ENCODE assay signal across 31 cellular contexts in the genomic region with DNA sequence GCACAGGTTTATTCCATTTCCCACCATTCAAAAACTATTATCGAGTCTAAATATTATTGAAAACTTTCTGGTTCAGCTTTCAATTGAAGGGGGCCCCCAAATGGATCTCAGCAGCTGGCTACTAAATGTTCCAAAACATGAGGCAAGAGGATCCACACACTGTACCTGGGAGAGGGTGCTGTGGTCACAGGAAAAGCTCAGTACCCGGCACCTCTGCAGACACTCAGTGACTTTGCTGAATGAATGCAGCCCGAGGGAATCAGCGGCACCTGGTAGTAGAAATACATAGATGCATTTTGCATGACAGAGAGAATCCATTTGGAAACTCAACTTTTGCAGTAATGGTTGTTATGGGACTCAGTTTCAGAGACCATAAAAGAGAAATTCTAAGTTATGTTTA.
"Had no signal": no experiment of that assay in that cellular context is flagged by ENCODE, and none has a peak within 500 bp of the region (broad histone marks: within the 10 kb centered on the region; RNA-seq: fewer than 3 reads in every experiment).

No MANE protein-coding gene starts in this region.

- H3K27ac ChIP-seq: adrenal gland, body of pancreas, brain microvascular endothelial cell, breast epithelium had no signal

- H3K36me3 ChIP-seq: adrenal gland, brain microvascular endothelial cell, breast epithelium had no signal

- H3K27me3 ChIP-seq: adrenal gland, body of pancreas, brain microvascular endothelial cell, breast epithelium had no signal

- H3K4me1 ChIP-seq: adrenal gland, body of pancreas, breast epithelium had no signal

- ATAC-seq: activated CD8-positive, alpha-beta T cell treated with anti-CD3 and anti-CD28 coated beads for 36 hours; activated naive CD4-positive, alpha-beta T cell treated with anti-CD3 and anti-CD28 coated beads, Interleukin-2, amount 50 U/mL, for 72 hours; activated T-cell treated with anti-CD3 and anti-CD28 coated beads, Interleukin-2, amount 50 U/mL, for 4 hours; activated T-cell treated with anti-CD3 and anti-CD28 coated beads, Interleukin-2, amount 50 U/mL, for 72 hours; activated T-helper 17 cell treated with anti-CD3 and anti-CD28 coated beads, Interleukin-2, amount 50 U/mL, for 72 hours; body of pancreas had no signal

- H3K4me3 ChIP-seq: adrenal gland, body of pancreas, breast epithelium had no signal

- H3K9me3 ChIP-seq: adrenal gland had no signal

- DNase-seq: activated B cell treated with CpG ODN at 0.5 μM for 24 hours; activated CD4-positive, alpha-beta memory T cell treated with anti-CD3 and anti-CD28 coated beads for 36 hours; activated CD4-positive, alpha-beta T cell treated with anti-CD3 and anti-CD28 coated beads for 4 hours; activated CD4-positive, alpha-beta T cell treated with anti-CD3 and anti-CD28 coated beads, Interleukin-2, amount 10 ng/mL, durations not matched to agents 24 days and 14 days; activated CD4-positive, alpha-beta T cell treated with anti-CD3 and anti-CD28 coated beads, Interleukin-2, amount 50 U/mL, for 1 hour; activated CD4-positive, alpha-beta T cell treated with anti-CD3 and anti-CD28 coated beads, Interleukin-2, amount 50 U/mL, for 4 hours; activated CD4-positive, CD25-positive, alpha-beta regulatory T cell treated with anti-CD3 and anti-CD28 coated beads, Interleukin-2, amount 50 U/mL, for 72 hours; activated CD8-positive, alpha-beta memory T cell treated with anti-CD3 and anti-CD28 coated beads, Interleukin-2, amount 50 U/mL, for 4 hours; activated CD8-positive, alpha-beta T cell treated with anti-CD3 and anti-CD28 coated beads for 36 hours; activated effector memory CD4-positive, alpha-beta T cell treated with anti-CD3 and anti-CD28 coated beads, Interleukin-2, amount 50 U/mL, for 16 hours; activated gamma-delta T cell treated with Interleukin-2 at 50 U/mL for 16 hours; activated naive CD4-positive, alpha-beta T cell; activated naive CD4-positive, alpha-beta T cell treated with anti-CD3 and anti-CD28 coated beads for 36 hours; activated naive CD4-positive, alpha-beta T cell treated with anti-CD3 and anti-CD28 coated beads, Interleukin-2, amount 50 U/mL, for 16 hours; activated naive CD8-positive, alpha-beta T cell treated with anti-CD3 and anti-CD28 coated beads for 36 hours; activated T-cell treated with anti-CD3 and anti-CD28 coated beads for 4 hours; activated T-cell treated with anti-CD3 and anti-CD28 coated beads, Interleukin-2, amount 50 U/mL, for 1 hour; activated T-cell treated with anti-CD3 and anti-CD28 coated beads, Interleukin-2, amount 50 U/mL, for 4 hours; activated T-cell treated with anti-CD3 and anti-CD28 coated beads, Interleukin-2, amount 50 U/mL, for 72 hours; adrenal gland; amniotic stem cell; aorta; body of pancreas; brain microvascular endothelial cell; central memory CD4-positive, alpha-beta T cell; T-helper 1 cell; T-helper 2 cell; T-helper 9 cell had no signal
